In genomic region chr4:105215609-105216313, GRCh38 we compare ENCODE assay signal across 8 cellular contexts.
DNase-seq lines count a peak whose midpoint lies in the region; ATAC-seq lines count a peak whose summit lies in the region.

No MANE protein-coding gene starts in this region.

- H3K27me3 ChIP-seq in CD4-positive, alpha-beta memory T cell (ENCODE audit: insufficient read depth, low read length): no peaks in the 10 kb centered on the region
- no peaks in the 10 kb centered on the region for H3K27me3 ChIP-seq in HAP-1 (ENCODE audit: low read depth)

- POLR2A ChIA-PET in CD4-positive, alpha-beta memory T cell (lab: Charles Lee; ENCODE audit: partially characterized antibody): no interaction called here

- no peaks in the 10 kb centered on the region for H3K27me3 Mint-ChIP-seq in activated T-cell treated with anti-CD3 and anti-CD28 coated beads, Interleukin-2, amount 50 U/mL, for 72 hours (ENCODE audit: low read depth)
- H3K27me3 Mint-ChIP-seq in activated naive CD8-positive, alpha-beta T cell treated with anti-CD3 and anti-CD28 coated beads, Interleukin-2, amount 50 U/mL, for 24 hours: no peaks in the 10 kb centered on the region
- H3K27me3 Mint-ChIP-seq in stimulated activated naive CD8-positive, alpha-beta T cell treated with anti-CD3 and anti-CD28 coated beads, Interleukin-15, Interleukin-2, amounts not matched to agents 100 ng/mL and 50 ng/mL, for 24 hours: no peaks in the 10 kb centered on the region
- H3K27me3 Mint-ChIP-seq in CD4-positive, alpha-beta memory T cell: no peaks in the 10 kb centered on the region

- no peaks in the 10 kb centered on the region for H3K9me3 ChIP-seq in CD4-positive, alpha-beta memory T cell (ENCODE audit: control insufficient read depth in 1 of 2, low read length in 2 of 2)
- no peaks in the 10 kb centered on the region for H3K9me3 ChIP-seq in HAP-1

- H3K36me3 Mint-ChIP-seq in activated T-cell treated with anti-CD3 and anti-CD28 coated beads, Interleukin-2, amount 50 U/mL, for 72 hours (ENCODE audit: insufficient read depth in 2 of 2): peaks cover 5 to 8% of the 10 kb centered on the region in 2 donors
- peaks cover 21% of the 10 kb centered on the region for H3K36me3 Mint-ChIP-seq in activated naive CD8-positive, alpha-beta T cell treated with anti-CD3 and anti-CD28 coated beads, Interleukin-2, amount 50 U/mL, for 24 hours (ENCODE audit: low read depth)
- peaks cover 62% of the 10 kb centered on the region for H3K36me3 Mint-ChIP-seq in stimulated activated naive CD8-positive, alpha-beta T cell treated with anti-CD3 and anti-CD28 coated beads, Interleukin-15, Interleukin-2, amounts not matched to agents 100 ng/mL and 50 ng/mL, for 24 hours (ENCODE audit: low read depth)
- H3K36me3 Mint-ChIP-seq in CD4-positive, alpha-beta memory T cell: peaks cover 10 to 38% of the 10 kb centered on the region in 2 donors

- H3K4me1 ChIP-seq in CD4-positive, alpha-beta memory T cell (ENCODE audit: insufficient read depth, low read length): no peaks in the 10 kb centered on the region
- H3K4me1 ChIP-seq in HAP-1: peaks cover 4% of the 10 kb centered on the region

- CTCF ChIA-PET in CD4-positive, alpha-beta memory T cell (lab: Charles Lee; ENCODE audit: partially characterized antibody): no interaction called here

- H3K36me3 ChIP-seq in CD4-positive, alpha-beta memory T cell (ENCODE audit: insufficient read depth, low read length): no peaks in the 10 kb centered on the region
- 0 out of 2 replicates have a peak, but pooled peaks cover 2% of the 10 kb centered on the region for H3K36me3 ChIP-seq in HAP-1 (replicated peaks)

- H3K4me3 Mint-ChIP-seq in activated T-cell treated with anti-CD3 and anti-CD28 coated beads, Interleukin-2, amount 50 U/mL, for 72 hours: peak overlapping the region; percentile 52 to 82
- peak overlapping the region; percentile 13 for H3K4me3 Mint-ChIP-seq in activated naive CD8-positive, alpha-beta T cell treated with anti-CD3 and anti-CD28 coated beads, Interleukin-2, amount 50 U/mL, for 24 hours
- peak overlapping the region; percentile 5 for H3K4me3 Mint-ChIP-seq in stimulated activated naive CD8-positive, alpha-beta T cell treated with anti-CD3 and anti-CD28 coated beads, Interleukin-15, Interleukin-2, amounts not matched to agents 100 ng/mL and 50 ng/mL, for 24 hours
- H3K4me3 Mint-ChIP-seq in CD4-positive, alpha-beta memory T cell: peak overlapping the region in 1 of 8 donors; percentile 6

- in situ Hi-C loops in HAP-1 (cut with MboI; ENCODE audit: low sequenced_read_pairs): no loop called here

- ATAC-seq in activated T-cell treated with anti-CD3 and anti-CD28 coated beads, Interleukin-2, amount 50 U/mL, for 72 hours (replicated peaks in 1 of 2): peak; percentile 93 to 94
- ATAC-seq in HG02981 (IDR thresholded peaks at IDR 0.05; ENCODE audit: unreplicated experiment): peak; percentile 73
- ATAC-seq in activated naive CD8-positive, alpha-beta T cell treated with anti-CD3 and anti-CD28 coated beads, Interleukin-2, amount 50 U/mL, for 24 hours: peak; percentile 97

- peaks cover 57% of the 10 kb centered on the region for H3K4me1 Mint-ChIP-seq in activated T-cell treated with anti-CD3 and anti-CD28 coated beads, Interleukin-2, amount 50 U/mL, for 72 hours (ENCODE audit: low read depth)
- H3K4me1 Mint-ChIP-seq in activated naive CD8-positive, alpha-beta T cell treated with anti-CD3 and anti-CD28 coated beads, Interleukin-2, amount 50 U/mL, for 24 hours: peaks cover 21% of the 10 kb centered on the region
- peaks cover 30% of the 10 kb centered on the region for H3K4me1 Mint-ChIP-seq in stimulated activated naive CD8-positive, alpha-beta T cell treated with anti-CD3 and anti-CD28 coated beads, Interleukin-15, Interleukin-2, amounts not matched to agents 100 ng/mL and 50 ng/mL, for 24 hours (ENCODE audit: low read depth)
- H3K4me1 Mint-ChIP-seq in CD4-positive, alpha-beta memory T cell: peaks cover 19 to 27% (median 24%) of the 10 kb centered on the region in 4 donors

- no peak overlapping the region for H3K27ac ChIP-seq in CD4-positive, alpha-beta memory T cell (ENCODE audit: low read depth, low read length)

- H3K9me3 Mint-ChIP-seq in activated T-cell treated with anti-CD3 and anti-CD28 coated beads, Interleukin-2, amount 50 U/mL, for 72 hours: no peaks in the 10 kb centered on the region
- no peaks in the 10 kb centered on the region for H3K9me3 Mint-ChIP-seq in activated naive CD8-positive, alpha-beta T cell treated with anti-CD3 and anti-CD28 coated beads, Interleukin-2, amount 50 U/mL, for 24 hours
- H3K9me3 Mint-ChIP-seq in stimulated activated naive CD8-positive, alpha-beta T cell treated with anti-CD3 and anti-CD28 coated beads, Interleukin-15, Interleukin-2, amounts not matched to agents 100 ng/mL and 50 ng/mL, for 24 hours: no peaks in the 10 kb centered on the region
- H3K9me3 Mint-ChIP-seq in CD4-positive, alpha-beta memory T cell: no peaks in the 10 kb centered on the region

- intact Hi-C loops in CD4-positive, alpha-beta memory T cell (cut with micrococcal nuclease): no loop called here

- DNase-seq in activated T-cell treated with anti-CD3 and anti-CD28 coated beads, Interleukin-2, amount 50 U/mL, for 72 hours: peak in 1 of 2 donors; percentile 12
- no peak for DNase-seq in activated T-cell treated with anti-CD3 and anti-CD28 coated beads, Interleukin-2, amount 50 U/mL, for 1 hour
- DNase-seq in activated naive CD8-positive, alpha-beta T cell treated with anti-CD3 and anti-CD28 coated beads, Interleukin-2, amount 50 U/mL, for 24 hours: no peak
- DNase-seq in CD4-positive, alpha-beta memory T cell: no peak
- DNase-seq in NCI-H1092 (lab: John Stamatoyannopoulos, UW) (no peak), HAP-1 (ENCODE audit: low spot score in 2 of 2) (no peak)

- no peak overlapping the region for H3K4me3 ChIP-seq in CD4-positive, alpha-beta memory T cell (ENCODE audit: low read length in 2 of 2)
- H3K4me3 ChIP-seq in HAP-1: no peak overlapping the region

- H3K27ac Mint-ChIP-seq in activated T-cell treated with anti-CD3 and anti-CD28 coated beads, Interleukin-2, amount 50 U/mL, for 72 hours: peak overlapping the region; percentile 95
- H3K27ac Mint-ChIP-seq in activated naive CD8-positive, alpha-beta T cell treated with anti-CD3 and anti-CD28 coated beads, Interleukin-2, amount 50 U/mL, for 24 hours: peak overlapping the region; percentile 21
- H3K27ac Mint-ChIP-seq in stimulated activated naive CD8-positive, alpha-beta T cell treated with anti-CD3 and anti-CD28 coated beads, Interleukin-15, Interleukin-2, amounts not matched to agents 100 ng/mL and 50 ng/mL, for 24 hours: peak overlapping the region; percentile 67
- H3K27ac Mint-ChIP-seq in CD4-positive, alpha-beta memory T cell: peak overlapping the region in 2 of 7 donors; percentile 1 to 30
